25 cellular contexts compared by ENCODE assay signal in the genomic region with DNA sequence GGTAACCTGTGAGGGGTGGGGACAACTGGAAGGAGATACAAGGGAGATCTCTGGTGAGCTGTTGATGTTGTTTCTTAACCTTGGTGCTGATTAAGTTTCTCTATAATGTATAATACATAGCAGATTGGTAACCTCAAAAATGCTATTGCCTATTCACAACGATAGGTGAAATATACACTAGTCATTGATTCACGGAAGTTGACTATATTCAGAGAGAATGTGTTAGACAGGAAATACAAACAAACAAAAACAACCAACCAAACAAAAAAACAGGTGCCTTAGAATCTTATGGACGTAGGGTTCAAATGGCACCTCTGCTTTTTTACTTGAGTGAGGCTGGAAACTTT. TPM values are rescaled to one million over a fixed set of nuclear protein-coding genes. Genes with fewer than 3 reads are reported as not detected.
DNase-seq lines count a peak whose midpoint lies in the region; ATAC-seq, FAIRE-seq and TF ChIP-seq lines count a peak whose summit lies in the region.
"Had no signal": no experiment of that assay in that cellular context is flagged by ENCODE, and none has a peak within 500 bp of the region (broad histone marks: within the 10 kb centered on the region; RNA-seq: fewer than 3 reads in every experiment).

No MANE protein-coding gene starts in this region.

- intact Hi-C loops in Caco-2 (cut with micrococcal nuclease; ENCODE audit: unreplicated experiment) = loop anchor here (5.0 kb wide), 1 partner anchor 96 kb away; no protein-coding TSS in a partner anchor

- H3K9me3 ChIP-seq in Caco-2 = no peaks in the 10 kb centered on the region
- H3K9me3 ChIP-seq in hepatocyte (ENCODE audit: low read depth) = no peaks in the 10 kb centered on the region
- H3K9me3 ChIP-seq: BLaER1 treated with 17β-estradiol and CSF1 and Interleukin-3, amounts not matched to agents 10 nM and 100 nM; SK-N-SH had no signal

- H3K9me2 ChIP-seq in hepatocyte (replicated peaks; ENCODE audit: insufficient read depth) = no peaks in the 10 kb centered on the region
- H3K9me2 ChIP-seq: SK-N-SH had no signal

- WGBS in hepatocyte (ENCODE audit: low lambda C conversion rate, missing lambda C conversion rate) = 79% methylated on average over 3 of the region's 3 CpGs

- H2AFZ ChIP-seq in hepatocyte = no peak overlapping the region
- H2AFZ ChIP-seq: GM23248, PC-9 had no signal

- H3K9me3 Mint-ChIP-seq in Caco-2 (ENCODE audit: unreplicated experiment) = no peaks in the 10 kb centered on the region
- H3K9me3 Mint-ChIP-seq: CD4-positive, alpha-beta memory T cell; H9; IgD-negative memory B cell had no signal

- H3K4me1 ChIP-seq in Caco-2 (peaks cover 68% of the 10 kb centered on the region), hepatocyte (ENCODE audit: insufficient read depth) (peaks cover 23% of the 10 kb centered on the region)
- H3K4me1 ChIP-seq: BLaER1 treated with 17β-estradiol and CSF1 and Interleukin-3, amounts not matched to agents 10 nM and 100 nM had no signal

- POLR2A ChIA-PET in Caco-2 (lab: Charles Lee) = no interaction called here

- H3K27me3 ChIP-seq in Caco-2 (replicated peaks; ENCODE audit: control insufficient read depth, insufficient read depth, low read length) = no peaks in the 10 kb centered on the region
- H3K27me3 ChIP-seq in bronchial epithelial cell (ENCODE audit: control insufficient read depth, insufficient read depth, low read length) = no peaks in the 10 kb centered on the region
- H3K27me3 ChIP-seq in hepatocyte = no peaks in the 10 kb centered on the region
- H3K27me3 ChIP-seq: BLaER1 treated with 17β-estradiol and CSF1 and Interleukin-3, amounts not matched to agents 10 nM and 100 nM had no signal

- no peak for ATAC-seq in HG02759 (IDR thresholded peaks at IDR 0.05; ENCODE audit: unreplicated experiment)
- no peak for ATAC-seq in GM21723 (IDR thresholded peaks at IDR 0.05; ENCODE audit: unreplicated experiment)

- H3K36me3 Mint-ChIP-seq in Caco-2 (ENCODE audit: insufficient read depth, unreplicated experiment) = peaks cover 6% of the 10 kb centered on the region
- H3K36me3 Mint-ChIP-seq: CD4-positive, alpha-beta memory T cell; IgD-negative memory B cell had no signal

- H3K27ac ChIP-seq in hepatocyte (peak overlapping the region; percentile 66), skin epidermis (peak overlapping the region in 16 of 21 experiments; percentile 40 to 79 (median 62)), coronary artery (no peak overlapping the region)
- H3K27ac ChIP-seq: BLaER1 treated with 17β-estradiol and CSF1 and Interleukin-3, amounts not matched to agents 10 nM and 100 nM; GM23248; PC-9; RWPE1 had no signal

- H3K79me2 ChIP-seq in hepatocyte = peaks cover 62% of the 10 kb centered on the region

- peak overlapping the region; percentile 62 for H3K4me2 ChIP-seq in hepatocyte
- H3K4me2 ChIP-seq: BLaER1 treated with 17β-estradiol and CSF1 and Interleukin-3, amounts not matched to agents 10 nM and 100 nM; PC-9; SK-N-SH had no signal

- H3K36me3 ChIP-seq in Caco-2 (ENCODE audit: control insufficient read depth, insufficient read depth, low read length) (0 out of 2 replicates have a peak, but pooled peaks cover 2% of the 10 kb centered on the region), bronchial epithelial cell (ENCODE audit: control insufficient read depth, insufficient read depth, low read length) (no peaks in the 10 kb centered on the region), hepatocyte (replicated peaks; ENCODE audit: insufficient read depth, low read depth) (no peaks in the 10 kb centered on the region)
- H3K36me3 ChIP-seq: BLaER1 treated with 17β-estradiol and CSF1 and Interleukin-3, amounts not matched to agents 10 nM and 100 nM had no signal

- H3K4me1 Mint-ChIP-seq in Caco-2 (ENCODE audit: low read depth, unreplicated experiment) = peaks cover 61% of the 10 kb centered on the region
- H3K4me1 Mint-ChIP-seq: CD4-positive, alpha-beta memory T cell; H9; IgD-negative memory B cell had no signal

- DNase-seq in Caco-2 (no peak), bronchial epithelial cell (ENCODE audit: low read depth) (peak; percentile 80), hepatocyte (ENCODE audit: low spot score) (no peak), coronary artery (ENCODE audit: low spot score) (no peak)
- DNase-seq: 8988T; CD4-positive, alpha-beta memory T cell; DMS153; GM23248; H9; NCI-H1694; NCI-H2081 treated with DMSO at 0.1 percent for 48 hours; NCI-H2171 treated with DMSO at 0.1 percent for 48 hours; NCI-H524 treated with DMSO at 0.1 percent for 48 hours; PC-9; SIG-M5; SK-N-SH had no signal

- H4K20me1 ChIP-seq in hepatocyte (ENCODE audit: insufficient read depth, poor library complexity, severe bottlenecking) = no peaks in the 10 kb centered on the region
- H4K20me1 ChIP-seq: BLaER1 treated with 17β-estradiol and CSF1 and Interleukin-3, amounts not matched to agents 10 nM and 100 nM had no signal

- no peaks in the 10 kb centered on the region for H3K27me3 Mint-ChIP-seq in Caco-2 (ENCODE audit: insufficient read depth, unreplicated experiment)

- CTCF ChIA-PET in Caco-2 (lab: Charles Lee) = interaction anchor here (0.6 to 0.7 kb wide), 2 partner anchors 24 to 400 kb away, joined by 3 to 4 read pairs; no protein-coding TSS in a partner anchor

- BruUV-seq in Caco-2 (replicated peaks; lab: Mats Ljungman, UMichigan) = no TSS peak

- TF ChIP-seq CTCF in Caco-2 (IDR thresholded peaks at IDR 0.05; ENCODE audit: insufficient read depth in 1 of 2, low read depth in 1 of 2, low read length in 1 of 2, severe bottlenecking in 1 of 2, unreplicated experiment in 1 of 2) (no peak), bronchial epithelial cell (IDR thresholded peaks at IDR 0.05; ENCODE audit: insufficient read depth, low read length, severe bottlenecking) (no peak), hepatocyte (IDR thresholded peaks at IDR 0.05; ENCODE audit: poor library complexity) (no peak), coronary artery (IDR thresholded peaks at IDR 0.05) (no peak)

- H3K4me3 ChIP-seq in Caco-2 (ENCODE audit: low read depth, low read length) (no peak overlapping the region), bronchial epithelial cell (ENCODE audit: low read depth, low read length) (no peak overlapping the region), hepatocyte (no peak overlapping the region), skin epidermis (peak overlapping the region in 1 of 7 experiments; percentile 16), coronary artery (no peak overlapping the region)
- H3K4me3 ChIP-seq: BLaER1 treated with 17β-estradiol and CSF1 and Interleukin-3, amounts not matched to agents 10 nM and 100 nM; GM23248; PC-9 had no signal

- H3K27ac Mint-ChIP-seq in Caco-2 (ENCODE audit: unreplicated experiment) = peak overlapping the region; percentile 41
- H3K27ac Mint-ChIP-seq: CD4-positive, alpha-beta memory T cell; H9; IgD-negative memory B cell had no signal

- H3K4me3 Mint-ChIP-seq in Caco-2 (ENCODE audit: unreplicated experiment) = peak overlapping the region; percentile 4
- H3K4me3 Mint-ChIP-seq: CD4-positive, alpha-beta memory T cell; H9; IgD-negative memory B cell had no signal

- no peak for FAIRE-seq in bronchial epithelial cell (lab: Jason Lieb, UNC)
- FAIRE-seq: GM12891, HTR-8/SVneo had no signal

RNA-seq across cellular contexts. Expression of a gene that starts 21.5 kb away (rescaled TPM):
- 5.1 and 5.2 TPM in 2 replicates for total RNA-seq in Caco-2 (2022)
- 10.4 and 63.7 TPM in 2 replicates for total RNA-seq in bronchial epithelial cell
- total RNA-seq in hepatocyte = 75.6 and 76.7 TPM in 2 replicates
- polyA plus RNA-seq in hepatocyte = 63.5 and 91.1 TPM in 2 replicates
- total RNA-seq: CD4-positive, alpha-beta memory T cell; GM23248; H9; PC-9 had no signal
- polyA plus RNA-seq: CD4-positive, alpha-beta memory T cell; GM23248; IgD-negative memory B cell; SK-N-SH had no signal

RNA-seq across cellular contexts. Expression of a gene that starts 45.3 kb away (rescaled TPM):
- total RNA-seq in Caco-2 (2022) = 5.3 and 7.5 TPM in 2 replicates
- 23.2 and 29.1 TPM in 2 replicates for total RNA-seq in bronchial epithelial cell
- not detected in 2 replicates for total RNA-seq in hepatocyte
- polyA plus RNA-seq in hepatocyte = 0.04 TPM in 1 of 2 replicates, not detected in the other
- total RNA-seq: G401, GM23248, H9 had no signal
- polyA plus RNA-seq: GM23248, SK-N-SH had no signal

Comparison
In these comparisons a context has a peak if more than half of its experiments do, and no peak if none do; other contexts are left out.
1. H3K27ac ChIP-seq: peak in hepatocyte (single experiment) and skin epidermis (16 of 21); none in coronary artery (0 of 2).